Comparison of ENCODE assay signal across 15 cellular contexts in the genomic region with DNA sequence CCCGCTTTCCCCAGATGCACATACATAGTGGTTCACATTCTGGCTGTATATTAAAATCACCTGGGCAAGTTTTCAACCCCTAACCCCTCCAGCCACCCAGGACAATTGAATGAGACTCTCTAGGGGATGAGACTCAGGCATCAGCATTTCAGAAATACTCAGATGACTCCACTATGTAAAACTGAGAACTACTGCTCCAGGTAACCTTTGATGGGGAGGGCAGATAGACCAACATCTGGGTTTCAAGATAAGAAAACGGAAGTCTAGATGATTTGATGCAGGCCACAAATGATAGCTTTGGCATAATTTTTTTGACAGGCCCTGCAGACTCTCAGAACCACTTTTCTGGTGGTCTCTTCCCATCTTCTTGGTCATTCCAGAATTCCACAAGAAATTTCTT.
DNase-seq lines count a peak whose midpoint lies in the region; ATAC-seq and TF ChIP-seq lines count a peak whose summit lies in the region.
"Had no signal": no experiment of that assay in that cellular context is flagged by ENCODE, and none has a peak within 500 bp of the region (broad histone marks: within the 10 kb centered on the region; RNA-seq: fewer than 3 reads in every experiment).

No MANE protein-coding gene starts in this region.

- CTCF ChIA-PET in activated B cell treated with CpG ODN at 0.5 μM for 24 hours (lab: Charles Lee): interaction anchor here (1.0 to 3.1 kb wide), 3 partner anchors 175 to 630 kb away, joined by 3 to 9 read pairs (median 5); no protein-coding TSS in a partner anchor

- no peaks in the 10 kb centered on the region for H3K4me1 ChIP-seq in Peyer's patch
- H3K4me1 ChIP-seq: right atrium auricular region had no signal

- ATAC-seq in GM18511 (IDR thresholded peaks at IDR 0.05; ENCODE audit: unreplicated experiment) (peak; percentile 59), GM21423 (IDR thresholded peaks at IDR 0.05; ENCODE audit: unreplicated experiment) (peak; percentile 49), HG03095 (IDR thresholded peaks at IDR 0.05; ENCODE audit: unreplicated experiment) (peak; percentile 58), activated B cell treated with CpG ODN at 0.5 μM for 24 hours (ENCODE audit: low read depth) (peak; percentile 65)

- H3K27me3 ChIP-seq in Peyer's patch: no peaks in the 10 kb centered on the region
- H3K27me3 ChIP-seq: BLaER1, right atrium auricular region had no signal

- peak overlapping the region; percentile 62 for H3K4me3 Mint-ChIP-seq in activated B cell treated with CpG ODN at 0.5 μM for 24 hours

- H3K36me3 Mint-ChIP-seq in activated B cell treated with CpG ODN at 0.5 μM for 24 hours (ENCODE audit: low read depth): no peaks in the 10 kb centered on the region

- intact Hi-C loops in activated B cell treated with CpG ODN at 0.5 μM for 24 hours (cut with micrococcal nuclease): loop anchor here (1.0 to 10.0 kb wide), 13 partner anchors 55 to 1703 kb away; a partner anchor contains a TSS

- TF ChIP-seq CTCF in activated B cell treated with CpG ODN at 0.5 μM for 24 hours (IDR thresholded peaks at IDR 0.05): no peak
- no peak for TF ChIP-seq CTCF in Peyer's patch (IDR thresholded peaks at IDR 0.05)

- no peak for DNase-seq in activated B cell treated with CpG ODN at 0.5 μM for 24 hours
- DNase-seq in Peyer's patch: no peak
- no peak for DNase-seq in NCI-H1417 treated with DMSO at 0.1 percent for 48 hours (lab: John Stamatoyannopoulos, UW)
- DNase-seq in NCI-H526 treated with DMSO at 0.1 percent for 48 hours (lab: John Stamatoyannopoulos, UW): no peak
- DNase-seq in activated CD4-positive, CD25-positive, alpha-beta regulatory T cell treated with anti-CD3 and anti-CD28 coated beads, Interleukin-2, amount 50 U/mL, for 72 hours: no peak
- DNase-seq: activated CD4-positive, CD25-positive, alpha-beta regulatory T cell; KG1; NCI-H2029; NK-92 treated with Interleukin-12 subunit alpha and Interleukin-12 subunit beta, amount 100 ng/mL, for 24 hours; SK-N-SH had no signal

- POLR2A ChIA-PET in activated B cell treated with CpG ODN at 0.5 μM for 24 hours (lab: Charles Lee): interaction anchor here (1.5 kb wide), 1 partner anchor 65 kb away, joined by 6 read pairs; no protein-coding TSS in a partner anchor

- TF ChIP-seq POLR2A in Peyer's patch (IDR thresholded peaks at IDR 0.05): no peak

- H3K27me3 Mint-ChIP-seq in activated B cell treated with CpG ODN at 0.5 μM for 24 hours: no peaks in the 10 kb centered on the region

- no peak overlapping the region for H3K4me3 ChIP-seq in Peyer's patch
- H3K4me3 ChIP-seq: BLaER1, right atrium auricular region had no signal

- H3K27ac Mint-ChIP-seq in activated B cell treated with CpG ODN at 0.5 μM for 24 hours: peak overlapping the region; percentile 88

- no peaks in the 10 kb centered on the region for H3K9me3 Mint-ChIP-seq in activated B cell treated with CpG ODN at 0.5 μM for 24 hours

- H3K9me3 ChIP-seq in Peyer's patch: no peaks in the 10 kb centered on the region
- H3K9me3 ChIP-seq: BLaER1, right atrium auricular region, SK-N-SH had no signal

- peaks cover 50% of the 10 kb centered on the region for H3K4me1 Mint-ChIP-seq in activated B cell treated with CpG ODN at 0.5 μM for 24 hours

- H3K27ac ChIP-seq in Peyer's patch: peak overlapping the region in 1 of 4 donors; percentile 53
- H3K27ac ChIP-seq: BLaER1, right atrium auricular region had no signal

- H3K36me3 ChIP-seq in Peyer's patch: no peaks in the 10 kb centered on the region
- H3K36me3 ChIP-seq: BLaER1, right atrium auricular region had no signal
